Comparison of ENCODE assay signal across 8 cellular contexts in the genomic region with DNA sequence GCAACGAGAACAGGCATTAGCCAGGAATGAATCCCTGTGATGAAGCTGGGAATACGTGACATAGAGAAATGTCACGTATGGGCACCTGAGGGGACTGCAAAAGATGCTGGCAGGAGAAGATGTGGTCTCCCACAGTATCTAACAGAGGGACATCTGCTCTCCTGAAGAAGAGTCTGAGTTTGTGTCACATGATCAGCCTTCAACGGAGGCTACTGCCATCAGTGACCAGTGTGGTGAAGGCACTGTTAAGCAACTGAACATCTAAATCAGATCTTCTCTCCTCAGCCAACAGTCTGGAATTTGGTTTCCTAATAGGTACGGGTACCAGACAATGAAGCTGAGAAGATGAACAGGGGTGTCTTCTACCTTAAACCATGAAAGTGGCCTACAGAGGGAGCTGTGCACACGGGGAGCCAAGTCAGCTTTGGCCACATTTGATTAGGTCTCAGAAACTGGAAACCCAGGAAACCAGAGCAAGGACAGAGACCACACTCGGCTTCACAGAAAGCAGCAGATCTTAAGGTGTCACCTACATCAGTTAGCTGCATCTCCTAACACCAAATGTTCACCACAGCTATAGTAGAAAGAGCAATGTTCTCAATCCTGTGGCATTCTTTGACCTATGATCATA. TPM values are rescaled to one million over a fixed set of nuclear protein-coding genes. Genes with fewer than 3 reads are reported as not detected.
DNase-seq lines count a peak whose midpoint lies in the region; ATAC-seq, FAIRE-seq and TF ChIP-seq lines count a peak whose summit lies in the region.

No MANE protein-coding gene starts in this region.

- no peak overlapping the region for H3K4me2 ChIP-seq in endothelial cell of umbilical vein (ENCODE audit: insufficient read depth, low read length)

- H3K36me3 ChIP-seq in endothelial cell of umbilical vein (ENCODE audit: control insufficient read depth in 2 of 2, extremely low read depth in 1 of 2, insufficient read depth in 2 of 2, low read length in 2 of 2) (peaks cover 0 to 17% of the 10 kb centered on the region in 2 experiments), pancreas (peaks cover 0 to 30% (median 5%) of the 10 kb centered on the region in 3 donors)

- ATAC-seq in GM18870 (IDR thresholded peaks at IDR 0.05; ENCODE audit: unreplicated experiment) (peak; percentile 53), pancreas (peak in 3 of 4 donors; percentile 67 to 75 (median 71))

- no peak overlapping the region for H3K4me3 ChIP-seq in HL-60 (replicated peaks; ENCODE audit: insufficient read depth, low read length)
- no peak overlapping the region for H3K4me3 ChIP-seq in endothelial cell of umbilical vein (replicated peaks in 1 of 3; ENCODE audit: insufficient read depth in 1 of 3, low read depth in 1 of 3, low read length in 3 of 3)
- no peak overlapping the region for H3K4me3 ChIP-seq in pancreas

- TF ChIP-seq POLR2A in endothelial cell of umbilical vein (IDR thresholded peaks at IDR 0.05; ENCODE audit: low read depth, low read length) = no peak

- FAIRE-seq in endothelial cell of umbilical vein (lab: Jason Lieb, UNC) = no peak
- no peak for FAIRE-seq in pancreas (lab: Jason Lieb, UNC)
- FAIRE-seq in urothelium cell line (lab: Jason Lieb, UNC) = no peak

- no peaks in the 10 kb centered on the region for H3K27me3 ChIP-seq in HL-60 (ENCODE audit: insufficient read depth, poor library complexity, severe bottlenecking)
- no peaks in the 10 kb centered on the region for H3K27me3 ChIP-seq in endothelial cell of umbilical vein (ENCODE audit: control insufficient read depth in 2 of 2, insufficient read depth in 2 of 2, low read length in 2 of 2)
- H3K27me3 ChIP-seq in pancreas = no peaks in the 10 kb centered on the region

- BruUV-seq in endothelial cell of umbilical vein (replicated peaks; lab: Mats Ljungman, UMichigan) = no TSS peak

- TF ChIP-seq CTCF in HL-60 (IDR thresholded peaks at IDR 0.05; ENCODE audit: insufficient read depth, low read length) = peak; percentile 8
- peak; percentile 29 to 36 for TF ChIP-seq CTCF in endothelial cell of umbilical vein (IDR thresholded peaks at IDR 0.05; ENCODE audit: extremely low read depth in 1 of 2, insufficient read depth in 1 of 2, low read depth in 1 of 2, low read length in 2 of 2)
- TF ChIP-seq CTCF in pancreas (IDR thresholded peaks at IDR 0.05) = peak in 1 of 4 donors; percentile 10

- H3K27ac ChIP-seq in HL-60 (replicated peaks) (no peak overlapping the region), endothelial cell of umbilical vein (ENCODE audit: insufficient read depth, low read depth, low read length) (no peak overlapping the region), pancreas (no peak overlapping the region)

- H3K9me3 ChIP-seq in endothelial cell of umbilical vein (replicated peaks; ENCODE audit: control insufficient read depth, insufficient read depth, low read length) (no peaks in the 10 kb centered on the region), pancreas (no peaks in the 10 kb centered on the region)

- H4K20me1 ChIP-seq in endothelial cell of umbilical vein (replicated peaks; ENCODE audit: control insufficient read depth, extremely low read depth, insufficient read depth, low read length) = no peaks in the 10 kb centered on the region

- dilution Hi-C loops in endothelial cell of umbilical vein (cut with MboI; ENCODE audit: extremely low pct_ligation_motif_present, low sequenced_read_pairs) = no loop called here

- peaks cover 2% of the 10 kb centered on the region for H3K79me2 ChIP-seq in endothelial cell of umbilical vein (ENCODE audit: control insufficient read depth, insufficient read depth, low read length)

- CTCF ChIA-PET in endothelial cell of umbilical vein (lab: Charles Lee) = interaction anchor here (0.7 to 1.8 kb wide), 12 partner anchors 9 to 479 kb away, joined by 3 to 12 read pairs (median 3); a partner anchor contains a TSS

- no peak overlapping the region for H3K9ac ChIP-seq in endothelial cell of umbilical vein (replicated peaks; ENCODE audit: extremely low read depth, insufficient read depth, low read length)

- POLR2A ChIA-PET in endothelial cell of umbilical vein (lab: Charles Lee) = no interaction called here

- DNase-seq in AG20443 (ENCODE audit: low spot score) (peak; percentile 51), HL-60 (ENCODE audit: low read depth in 1 of 2, low spot score in 1 of 2) (peak in 1 of 2 experiments; percentile 35), endothelial cell of umbilical vein (ENCODE audit: low read depth, low spot score) (no peak), pancreas (no peak), KG1 (lab: John Stamatoyannopoulos, UW) (no peak), urothelium cell line (ENCODE audit: low spot score) (no peak)
- peak; percentile 57 to 67 for DNase-seq in activated CD4-positive, alpha-beta T cell treated with anti-CD3 and anti-CD28 coated beads, Interleukin-2, amount 50 U/mL, for 48 hours

- no peak overlapping the region for H2AFZ ChIP-seq in endothelial cell of umbilical vein (ENCODE audit: low read depth, low read length)

- intact Hi-C loops in endothelial cell of umbilical vein (cut with micrococcal nuclease) = loop anchor here (2.0 kb wide), 1 partner anchor 24 kb away; no protein-coding TSS in a partner anchor
- intact Hi-C loops in pancreas (cut with DNase I) = no loop called here

- H3K9me1 ChIP-seq in endothelial cell of umbilical vein (replicated peaks; ENCODE audit: control insufficient read depth, extremely low read depth, insufficient read depth, low read length) = no peaks in the 10 kb centered on the region

- 70 to 72% methylated on average over 7 of the region's 7 CpGs for WGBS in pancreas, 2 donors

- H3K4me1 ChIP-seq in endothelial cell of umbilical vein (ENCODE audit: control insufficient read depth, extremely low read depth, insufficient read depth, low read length) (peaks cover 7% of the 10 kb centered on the region), pancreas (no peaks in the 10 kb centered on the region)

TF ChIP-seq in endothelial cell of umbilical vein, 7 proteins besides CTCF, POLR2A, EP300 and RAD21:
- TF ChIP-seq FOS (IDR thresholded peaks at IDR 0.05; ENCODE audit: borderline replicate concordance, insufficient read depth, low read length) (no peak), GATA2 (IDR thresholded peaks at IDR 0.05; ENCODE audit: insufficient read depth, insufficient read length, low read depth, low read length) (no peak), JUN (IDR thresholded peaks at IDR 0.05; ENCODE audit: borderline replicate concordance, insufficient read depth, insufficient read length, low read depth) (no peak)

RNA-seq across cellular contexts. Expression of a gene that starts 41.8 kb away (rescaled TPM):
- total RNA-seq in endothelial cell of umbilical vein = 69.1 and 78.0 TPM in 2 replicates
- 17.1 and 17.6 TPM in 2 replicates for polyA plus RNA-seq in endothelial cell of umbilical vein
- polyA plus RNA-seq in endothelial cell of umbilical vein (2011; cell fraction: cytosol; rRNA removed) = 36.4 and 36.5 TPM in 2 replicates
- 45.3 and 55.6 TPM in 2 replicates for polyA plus RNA-seq in endothelial cell of umbilical vein (2011; cell fraction: nucleus; rRNA removed)
- 51.4 and 56.4 TPM in 2 replicates for polyA plus RNA-seq in endothelial cell of umbilical vein (2012)
- 33.1 and 35.4 TPM in 2 replicates for polyA minus RNA-seq in endothelial cell of umbilical vein
- 26.6 TPM for polyA minus RNA-seq in endothelial cell of umbilical vein (2011; cell fraction: cytosol; rRNA and poly(A)+ RNA removed)
- polyA minus RNA-seq in endothelial cell of umbilical vein (2011; cell fraction: nucleus; rRNA and poly(A)+ RNA removed) = 40.1 and 48.1 TPM in 2 replicates
- total RNA-seq in pancreas = 10 to 100 TPM; 25.4 to 40.4 (median 32.4) TPM
- 10 to 100 TPM; 23.4 to 34.2 TPM for polyA plus RNA-seq in pancreas

Comparison
In these comparisons a context has a peak if more than half of its experiments do, and no peak if none do; other contexts are left out.
1. DNase-seq: peak in AG20443 (single experiment) and activated CD4-positive, alpha-beta T cell treated with anti-CD3 and anti-CD28 coated beads, Interleukin-2, amount 50 U/mL, for 48 hours (2 of 2); none in endothelial cell of umbilical vein (single experiment), pancreas (0 of 6), KG1 (single experiment) and urothelium cell line (single experiment).